ENCODE assay signal across 24 cellular contexts in the genomic region with DNA sequence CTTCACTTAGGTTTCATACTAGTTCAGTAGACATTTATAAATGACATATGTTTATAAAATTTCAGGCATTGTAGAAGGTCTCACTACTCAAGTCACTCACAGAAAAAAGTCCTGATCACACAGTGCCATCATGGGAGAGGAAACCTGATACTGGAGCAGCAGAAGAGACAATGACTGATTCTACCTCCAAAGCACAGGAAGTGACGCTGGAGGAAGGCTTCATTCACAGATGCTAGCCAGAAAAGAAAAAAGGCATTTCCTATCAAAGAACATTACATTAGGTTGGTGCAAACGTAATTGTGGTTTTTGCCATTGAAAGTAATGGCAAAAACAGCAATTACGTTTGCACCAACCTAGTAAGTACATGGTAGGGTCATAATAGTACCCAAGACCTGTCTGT.
"Had no signal": no experiment of that assay in that cellular context is flagged by ENCODE, and none has a peak within 500 bp of the region (broad histone marks: within the 10 kb centered on the region; RNA-seq: fewer than 3 reads in every experiment).

No MANE protein-coding gene starts in this region.

- H3K4me3 Mint-ChIP-seq: activated B cell treated with CpG ODN at 0.5 μM for 24 hours; activated naive CD8-positive, alpha-beta T cell treated with anti-CD3 and anti-CD28 coated beads for 36 hours; activated T-cell treated with anti-CD3 and anti-CD28 coated beads, Interleukin-2, amount 50 U/mL, for 72 hours; brain; natural killer cell; neural progenitor cell; stimulated activated memory B cell treated with anti-CD40 and anti-IgM and Interleukin-4, amounts not matched to agents 10 μg/mL and 1 μg/mL and 100 μg/mL, for 72 hours; T-helper 2 cell treated with Interferon-gamma antibody and Interleukin-4, amounts not matched to agents 5 μg/mL and 100 μg/mL, for 36 hours had no signal

- H3K27ac Mint-ChIP-seq: activated B cell treated with CpG ODN at 0.5 μM for 24 hours; activated naive CD8-positive, alpha-beta T cell treated with anti-CD3 and anti-CD28 coated beads for 36 hours; activated T-cell treated with anti-CD3 and anti-CD28 coated beads, Interleukin-2, amount 50 U/mL, for 72 hours; brain; natural killer cell; neural progenitor cell; stimulated activated memory B cell treated with anti-CD40 and anti-IgM and Interleukin-4, amounts not matched to agents 10 μg/mL and 1 μg/mL and 100 μg/mL, for 72 hours; T-helper 2 cell treated with Interferon-gamma antibody and Interleukin-4, amounts not matched to agents 5 μg/mL and 100 μg/mL, for 36 hours had no signal

- ATAC-seq: activated T-cell treated with anti-CD3 and anti-CD28 coated beads, Interleukin-2, amount 50 U/mL, for 72 hours; left cardiac atrium; natural killer cell; stimulated activated memory B cell treated with anti-CD40 and anti-IgM and Interleukin-4, amounts not matched to agents 10 μg/mL and 1 μg/mL and 100 μg/mL, for 72 hours had no signal

- H3K9me3 Mint-ChIP-seq: activated B cell treated with CpG ODN at 0.5 μM for 24 hours, natural killer cell had no signal

- H3K4me1 Mint-ChIP-seq: brain, natural killer cell had no signal

- H3K27me3 Mint-ChIP-seq: activated B cell treated with CpG ODN at 0.5 μM for 24 hours; activated naive CD8-positive, alpha-beta T cell treated with anti-CD3 and anti-CD28 coated beads for 36 hours; stimulated activated memory B cell treated with anti-CD40 and anti-IgM and Interleukin-4, amounts not matched to agents 10 μg/mL and 1 μg/mL and 100 μg/mL, for 72 hours had no signal

- H3K36me3 Mint-ChIP-seq: activated naive CD8-positive, alpha-beta T cell treated with anti-CD3 and anti-CD28 coated beads for 36 hours; brain; natural killer cell; neural progenitor cell; stimulated activated memory B cell treated with anti-CD40 and anti-IgM and Interleukin-4, amounts not matched to agents 10 μg/mL and 1 μg/mL and 100 μg/mL, for 72 hours had no signal

- DNase-seq: activated B cell treated with CpG ODN at 0.5 μM for 24 hours; activated CD4-positive, alpha-beta T cell treated with anti-CD3 and anti-CD28 coated beads, Interleukin-2, amount 50 U/mL, for 4 hours; activated naive CD4-positive, alpha-beta T cell; activated naive CD8-positive, alpha-beta T cell treated with anti-CD3 and anti-CD28 coated beads for 36 hours; activated T-cell treated with anti-CD3 and anti-CD28 coated beads for 4 hours; activated T-cell treated with anti-CD3 and anti-CD28 coated beads, Interleukin-2, amount 50 U/mL, for 72 hours; dorsolateral prefrontal cortex; effector memory CD4-positive, alpha-beta T cell; islet precursor cell; left cardiac atrium; midbrain; natural killer cell; occipital lobe; stimulated activated CD4-positive, alpha-beta T cell treated with anti-CD3 and anti-CD28 coated beads, Interleukin-1b, Interleukin-23, amount 100 ng/mL, for 48 hours; stimulated activated CD4-positive, alpha-beta T cell treated with anti-CD3 and anti-CD28 coated beads, Interleukin-4, amount 100 ng/mL, for 4 hours; stimulated activated CD8-positive, alpha-beta memory T cell treated with anti-CD3 and anti-CD28 coated beads, Interleukin-4, amount 100 ng/mL, for 48 hours; stomach; thyroid gland; upper lobe of left lung had no signal

- FAIRE-seq: frontal cortex had no signal
